Comparison of ENCODE assay signal across 1 cellular context in genomic region chr16:50267151-50267631, GRCh38.
TF ChIP-seq lines count a peak whose summit lies in the region.

No MANE protein-coding gene starts in this region.

TF ChIP-seq in H1, 55 proteins besides CTCF, POLR2A, EP300 and RAD21 (continued from another document):
- TF ChIP-seq ATF2 (IDR thresholded peaks at IDR 0.05; ENCODE audit: low read length) (no peak), CHD7 (IDR thresholded peaks at IDR 0.05; ENCODE audit: insufficient replicate concordance, low read length) (no peak), BACH1 (IDR thresholded peaks at IDR 0.05; ENCODE audit: low read length) (no peak), RFX5 (IDR thresholded peaks at IDR 0.05; ENCODE audit: borderline replicate concordance, low read depth, low read length) (no peak), CEBPB (IDR thresholded peaks at IDR 0.05; ENCODE audit: low read depth, low read length) (no peak), CREB1 (IDR thresholded peaks at IDR 0.05) (no peak), SUZ12 (IDR thresholded peaks at IDR 0.05; ENCODE audit: low read length) (no peak), ZNF274 (IDR thresholded peaks at IDR 0.05; ENCODE audit: borderline replicate concordance, extremely low read depth, low read length) (no peak), POLR2AphosphoS5 (IDR thresholded peaks at IDR 0.05; ENCODE audit: low read depth, low read length) (no peak), POU5F1 (IDR thresholded peaks at IDR 0.05; ENCODE audit: low read depth, low read length) (no peak), EZH2 (IDR thresholded peaks at IDR 0.05; ENCODE audit: low read depth, low read length, severe bottlenecking) (no peak), E2F6 (IDR thresholded peaks at IDR 0.05) (no peak), ASH2L (IDR thresholded peaks at IDR 0.05; ENCODE audit: low read length) (no peak), BCL11A (IDR thresholded peaks at IDR 0.05; ENCODE audit: low read depth in 2 of 2, low read length in 2 of 2) (no peak), YY1 (IDR thresholded peaks at IDR 0.05; ENCODE audit: low read depth, low read length) (no peak), CTBP2 (IDR thresholded peaks at IDR 0.05; ENCODE audit: borderline replicate concordance, insufficient read depth, insufficient read length, low read length) (no peak), SIX5 (IDR thresholded peaks at IDR 0.05; ENCODE audit: low read depth, low read length) (no peak)
